1 cellular context compared by ENCODE assay signal in the genomic region with DNA sequence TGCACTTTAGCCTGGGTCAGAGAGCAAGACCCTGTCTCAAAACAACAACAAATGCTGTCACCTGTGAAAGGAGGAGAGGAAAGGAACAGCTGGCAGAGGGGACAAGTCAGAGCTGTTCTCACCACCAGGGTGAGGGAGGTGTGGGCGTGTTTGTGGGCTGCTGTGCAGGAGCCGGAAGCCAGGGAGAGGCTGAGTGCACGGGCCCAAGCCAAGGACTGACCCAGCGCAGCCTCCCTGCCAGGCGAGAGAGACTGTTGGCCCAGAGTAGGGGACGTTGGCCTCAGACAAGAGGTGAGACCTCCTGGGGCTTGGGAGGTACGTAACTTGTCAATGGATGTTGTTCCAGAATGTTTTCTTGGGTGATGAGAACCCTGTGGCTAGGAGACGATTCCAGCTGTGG.
TF ChIP-seq lines count a peak whose summit lies in the region.

No MANE protein-coding gene starts in this region.

TF ChIP-seq in HepG2, 621 proteins besides CTCF, POLR2A, EP300 and RAD21:
- TF ChIP-seq POGZ (CRISPR knock-in tag; IDR thresholded peaks at IDR 0.05) (no peak), KLF16 (CRISPR knock-in tag; IDR thresholded peaks at IDR 0.05) (no peak), STAT5B (CRISPR knock-in tag; IDR thresholded peaks at IDR 0.05) (no peak), ZNF232 (CRISPR knock-in tag; IDR thresholded peaks at IDR 0.05; ENCODE audit: borderline replicate concordance) (no peak), NFE2 (CRISPR knock-in tag; IDR thresholded peaks at IDR 0.05) (no peak), MEIS1 (CRISPR knock-in tag; IDR thresholded peaks at IDR 0.05; ENCODE audit: borderline replicate concordance) (no peak), ZNF331 (CRISPR knock-in tag; IDR thresholded peaks at IDR 0.05) (no peak), SALL2 (CRISPR knock-in tag; IDR thresholded peaks at IDR 0.05) (no peak), KDM3A (CRISPR knock-in tag; IDR thresholded peaks at IDR 0.05; ENCODE audit: low read depth) (no peak)
- TF ChIP-seq, protein P1, sequence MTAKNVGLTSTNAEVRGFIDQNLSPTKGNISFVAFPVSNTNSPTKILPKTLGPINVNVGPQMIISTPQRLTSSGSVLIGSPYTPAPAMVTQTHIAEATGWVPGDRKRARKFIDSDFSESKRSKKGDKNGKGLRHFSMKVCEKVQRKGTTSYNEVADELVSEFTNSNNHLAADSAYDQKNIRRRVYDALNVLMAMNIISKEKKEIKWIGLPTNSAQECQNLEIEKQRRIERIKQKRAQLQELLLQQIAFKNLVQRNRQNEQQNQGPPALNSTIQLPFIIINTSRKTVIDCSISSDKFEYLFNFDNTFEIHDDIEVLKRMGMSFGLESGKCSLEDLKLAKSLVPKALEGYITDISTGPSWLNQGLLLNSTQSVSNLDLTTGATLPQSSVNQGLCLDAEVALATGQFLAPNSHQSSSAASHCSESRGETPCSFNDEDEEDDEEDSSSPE (CRISPR knock-in tag; IDR thresholded peaks at IDR 0.05), result no peak
- TF ChIP-seq, protein P2, sequence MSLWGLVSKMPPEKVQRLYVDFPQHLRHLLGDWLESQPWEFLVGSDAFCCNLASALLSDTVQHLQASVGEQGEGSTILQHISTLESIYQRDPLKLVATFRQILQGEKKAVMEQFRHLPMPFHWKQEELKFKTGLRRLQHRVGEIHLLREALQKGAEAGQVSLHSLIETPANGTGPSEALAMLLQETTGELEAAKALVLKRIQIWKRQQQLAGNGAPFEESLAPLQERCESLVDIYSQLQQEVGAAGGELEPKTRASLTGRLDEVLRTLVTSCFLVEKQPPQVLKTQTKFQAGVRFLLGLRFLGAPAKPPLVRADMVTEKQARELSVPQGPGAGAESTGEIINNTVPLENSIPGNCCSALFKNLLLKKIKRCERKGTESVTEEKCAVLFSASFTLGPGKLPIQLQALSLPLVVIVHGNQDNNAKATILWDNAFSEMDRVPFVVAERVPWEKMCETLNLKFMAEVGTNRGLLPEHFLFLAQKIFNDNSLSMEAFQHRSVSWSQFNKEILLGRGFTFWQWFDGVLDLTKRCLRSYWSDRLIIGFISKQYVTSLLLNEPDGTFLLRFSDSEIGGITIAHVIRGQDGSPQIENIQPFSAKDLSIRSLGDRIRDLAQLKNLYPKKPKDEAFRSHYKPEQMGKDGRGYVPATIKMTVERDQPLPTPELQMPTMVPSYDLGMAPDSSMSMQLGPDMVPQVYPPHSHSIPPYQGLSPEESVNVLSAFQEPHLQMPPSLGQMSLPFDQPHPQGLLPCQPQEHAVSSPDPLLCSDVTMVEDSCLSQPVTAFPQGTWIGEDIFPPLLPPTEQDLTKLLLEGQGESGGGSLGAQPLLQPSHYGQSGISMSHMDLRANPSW (CRISPR knock-in tag; IDR thresholded peaks at IDR 0.05; ENCODE audit: borderline replicate concordance), result no peak
- TF ChIP-seq, protein P3, sequence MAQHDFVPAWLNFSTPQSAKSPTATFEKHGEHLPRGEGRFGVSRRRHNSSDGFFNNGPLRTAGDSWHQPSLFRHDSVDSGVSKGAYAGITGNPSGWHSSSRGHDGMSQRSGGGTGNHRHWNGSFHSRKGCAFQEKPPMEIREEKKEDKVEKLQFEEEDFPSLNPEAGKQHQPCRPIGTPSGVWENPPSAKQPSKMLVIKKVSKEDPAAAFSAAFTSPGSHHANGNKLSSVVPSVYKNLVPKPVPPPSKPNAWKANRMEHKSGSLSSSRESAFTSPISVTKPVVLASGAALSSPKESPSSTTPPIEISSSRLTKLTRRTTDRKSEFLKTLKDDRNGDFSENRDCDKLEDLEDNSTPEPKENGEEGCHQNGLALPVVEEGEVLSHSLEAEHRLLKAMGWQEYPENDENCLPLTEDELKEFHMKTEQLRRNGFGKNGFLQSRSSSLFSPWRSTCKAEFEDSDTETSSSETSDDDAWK (CRISPR knock-in tag; IDR thresholded peaks at IDR 0.05), result no peak
- TF ChIP-seq, protein P4, sequence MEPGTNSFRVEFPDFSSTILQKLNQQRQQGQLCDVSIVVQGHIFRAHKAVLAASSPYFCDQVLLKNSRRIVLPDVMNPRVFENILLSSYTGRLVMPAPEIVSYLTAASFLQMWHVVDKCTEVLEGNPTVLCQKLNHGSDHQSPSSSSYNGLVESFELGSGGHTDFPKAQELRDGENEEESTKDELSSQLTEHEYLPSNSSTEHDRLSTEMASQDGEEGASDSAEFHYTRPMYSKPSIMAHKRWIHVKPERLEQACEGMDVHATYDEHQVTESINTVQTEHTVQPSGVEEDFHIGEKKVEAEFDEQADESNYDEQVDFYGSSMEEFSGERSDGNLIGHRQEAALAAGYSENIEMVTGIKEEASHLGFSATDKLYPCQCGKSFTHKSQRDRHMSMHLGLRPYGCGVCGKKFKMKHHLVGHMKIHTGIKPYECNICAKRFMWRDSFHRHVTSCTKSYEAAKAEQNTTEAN (CRISPR knock-in tag; conservative IDR thresholded peaks at IDR 0.05), result no peak
- TF ChIP-seq, protein P5, sequence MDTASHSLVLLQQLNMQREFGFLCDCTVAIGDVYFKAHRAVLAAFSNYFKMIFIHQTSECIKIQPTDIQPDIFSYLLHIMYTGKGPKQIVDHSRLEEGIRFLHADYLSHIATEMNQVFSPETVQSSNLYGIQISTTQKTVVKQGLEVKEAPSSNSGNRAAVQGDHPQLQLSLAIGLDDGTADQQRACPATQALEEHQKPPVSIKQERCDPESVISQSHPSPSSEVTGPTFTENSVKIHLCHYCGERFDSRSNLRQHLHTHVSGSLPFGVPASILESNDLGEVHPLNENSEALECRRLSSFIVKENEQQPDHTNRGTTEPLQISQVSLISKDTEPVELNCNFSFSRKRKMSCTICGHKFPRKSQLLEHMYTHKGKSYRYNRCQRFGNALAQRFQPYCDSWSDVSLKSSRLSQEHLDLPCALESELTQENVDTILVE (CRISPR knock-in tag; IDR thresholded peaks at IDR 0.05), result no peak
